16 cellular contexts compared by ENCODE assay signal in genomic region chr1:181541947-181542346, GRCh38. TPM values are rescaled to one million over a fixed set of nuclear protein-coding genes. Genes with fewer than 3 reads are reported as not detected.
DNase-seq lines count a peak whose midpoint lies in the region; ATAC-seq and TF ChIP-seq lines count a peak whose summit lies in the region.
"Had no signal": no experiment of that assay in that cellular context is flagged by ENCODE, and none has a peak within 500 bp of the region (broad histone marks: within the 10 kb centered on the region; RNA-seq: fewer than 3 reads in every experiment).

No MANE protein-coding gene starts in this region.

- no peaks in the 10 kb centered on the region for H3K9me3 ChIP-seq in IMR-90 (ENCODE audit: control insufficient read depth, insufficient read depth, low read length)
- no peaks in the 10 kb centered on the region for H3K9me3 ChIP-seq in endodermal cell (ENCODE audit: control insufficient read depth, low read length)
- H3K9me3 ChIP-seq: psoas muscle had no signal

- no peak for TF ChIP-seq RAD21 in IMR-90 (IDR thresholded peaks at IDR 0.05; ENCODE audit: low read length)

- H3K4me1 Mint-ChIP-seq in endodermal cell = no peaks in the 10 kb centered on the region
- H3K4me1 Mint-ChIP-seq: B cell; naive thymus-derived CD4-positive, alpha-beta T cell; T-cell had no signal

- no peak overlapping the region for H2AFZ ChIP-seq in IMR-90 (replicated peaks; ENCODE audit: low read length, poor library complexity)

- H3K4me1 ChIP-seq in IMR-90 (ENCODE audit: control insufficient read depth, insufficient read depth, low read length) (no peaks in the 10 kb centered on the region), mesendoderm (ENCODE audit: control insufficient read depth, low read depth, low read length) (no peaks in the 10 kb centered on the region), endodermal cell (ENCODE audit: control insufficient read depth, insufficient read depth, low read length) (no peaks in the 10 kb centered on the region)
- H3K4me1 ChIP-seq: psoas muscle had no signal

- no peak overlapping the region for H4K8ac ChIP-seq in IMR-90 (ENCODE audit: low read depth in 2 of 2, low read length in 2 of 2)
- no peak overlapping the region for H4K8ac ChIP-seq in mesendoderm (ENCODE audit: low read depth, low read length)

- no peaks in the 10 kb centered on the region for H4K20me1 ChIP-seq in IMR-90 (ENCODE audit: insufficient read depth, low read length)

- no peak overlapping the region for H2BK120ac ChIP-seq in IMR-90 (ENCODE audit: low read depth, low read length)
- H2BK120ac ChIP-seq in mesendoderm (ENCODE audit: low read depth, low read length) = no peak overlapping the region

- H3K9ac ChIP-seq in IMR-90 (ENCODE audit: low read depth, low read length) (no peak overlapping the region), mesendoderm (ENCODE audit: low read length) (no peak overlapping the region), endodermal cell (ENCODE audit: extremely low read depth, low read length, poor library complexity, severe bottlenecking) (no peak overlapping the region)

- POLR2A ChIA-PET in IMR-90 (lab: Charles Lee; ENCODE audit: unreplicated experiment) = no interaction called here

- H2AK9ac ChIP-seq in IMR-90 (replicated peaks; ENCODE audit: low read depth, low read length, poor library complexity) = no peak overlapping the region

- TF ChIP-seq CTCF in IMR-90 (conservative IDR thresholded peaks at IDR 0.05; ENCODE audit: low read depth, low read length) = no peak
- TF ChIP-seq CTCF in endodermal cell (conservative IDR thresholded peaks at IDR 0.05) = no peak

- H3K56ac ChIP-seq in IMR-90 (ENCODE audit: extremely low read depth, insufficient read depth, low read length) (no peak overlapping the region), mesendoderm (ENCODE audit: low read length) (no peak overlapping the region)

- no peak overlapping the region for H3K27ac Mint-ChIP-seq in endodermal cell
- H3K27ac Mint-ChIP-seq: B cell; naive thymus-derived CD4-positive, alpha-beta T cell; T-cell had no signal

- H3K4me2 ChIP-seq in IMR-90 (ENCODE audit: low read depth, low read length) = no peak overlapping the region
- no peak overlapping the region for H3K4me2 ChIP-seq in mesendoderm (ENCODE audit: low read length)

- CTCF ChIA-PET in IMR-90 (lab: Yijun Ruan, JAX) = no interaction called here

- H3K79me2 ChIP-seq in mesendoderm (ENCODE audit: control insufficient read depth, insufficient read depth, low read length) = no peaks in the 10 kb centered on the region

- peaks cover 21% of the 10 kb centered on the region for H3K27me3 Mint-ChIP-seq in endodermal cell (ENCODE audit: insufficient read depth)

- H2BK5ac ChIP-seq in IMR-90 (ENCODE audit: low read depth, low read length, poor library complexity, severe bottlenecking) (no peak overlapping the region), mesendoderm (ENCODE audit: low read length) (no peak overlapping the region)

- no peaks in the 10 kb centered on the region for H3K36me3 Mint-ChIP-seq in endodermal cell (ENCODE audit: low read depth)
- H3K36me3 Mint-ChIP-seq: naive thymus-derived CD4-positive, alpha-beta T cell; T-cell had no signal

- H3K27me3 ChIP-seq in IMR-90 (ENCODE audit: control insufficient read depth, insufficient read depth, low read length) (no peaks in the 10 kb centered on the region), mesendoderm (ENCODE audit: insufficient read depth, low read length, poor library complexity) (no peaks in the 10 kb centered on the region), endodermal cell (ENCODE audit: control insufficient read depth, insufficient read depth, low read length, poor library complexity, severe bottlenecking) (no peaks in the 10 kb centered on the region)

- in situ Hi-C loops in IMR-90 (cut with MboI; ENCODE audit: low sequenced_read_pairs) = no loop called here

- no peaks in the 10 kb centered on the region for H3K36me3 ChIP-seq in IMR-90 (ENCODE audit: control insufficient read depth, insufficient read depth, low read length)
- H3K36me3 ChIP-seq in mesendoderm (ENCODE audit: control insufficient read depth, insufficient read depth, low read length) = no peaks in the 10 kb centered on the region
- no peaks in the 10 kb centered on the region for H3K36me3 ChIP-seq in endodermal cell (ENCODE audit: control insufficient read depth, insufficient read depth, low read length)

- H2BK15ac ChIP-seq in IMR-90 (ENCODE audit: low read depth, low read length) = no peak overlapping the region
- no peak overlapping the region for H2BK15ac ChIP-seq in mesendoderm (replicated peaks; ENCODE audit: low read depth)

- no CpG with 5 or more reads among the region's 2 CpGs for WGBS in IMR-90 (ENCODE audit: extremely low coverage in 2 of 2, insufficient read length in 1 of 2), 2 experiments
- WGBS in mesendoderm (ENCODE audit: extremely low coverage, insufficient coverage, low lambda C conversion rate) = no CpG with 5 or more reads among the region's 2 CpGs
- WGBS in endodermal cell (ENCODE audit: insufficient coverage in 1 of 2, insufficient read length in 1 of 2), 2 experiments = 78 to 88% methylated on average over 1 to 2 of the region's 2 CpGs

- H3K4ac ChIP-seq in IMR-90 (ENCODE audit: low read depth, low read length) (no peak overlapping the region), mesendoderm (ENCODE audit: low read depth, low read length) (no peak overlapping the region)

- H3K18ac ChIP-seq in IMR-90 (ENCODE audit: low read depth, low read length) = no peak overlapping the region
- no peak overlapping the region for H3K18ac ChIP-seq in mesendoderm (ENCODE audit: low read length)

- no peak for TF ChIP-seq POLR2A in IMR-90 (IDR thresholded peaks at IDR 0.05; ENCODE audit: low read depth, low read length)

- H3K14ac ChIP-seq in IMR-90 (replicated peaks; ENCODE audit: low read depth, low read length) = no peak overlapping the region

- DNase-seq in IMR-90 (peak; percentile 4), epithelial cell of prostate (ENCODE audit: low read depth, low spot score) (peak; percentile 51), mesendoderm (peak; percentile 26), 8988T (no peak), endodermal cell (no peak)
- no peak for DNase-seq in activated CD4-positive, alpha-beta T cell treated with anti-CD3 and anti-CD28 coated beads for 48 hours
- DNase-seq: activated effector memory CD4-positive, alpha-beta T cell treated with Interleukin-2 at 50 U/mL for 16 hours; dermis blood vessel endothelial cell; naive thymus-derived CD4-positive, alpha-beta T cell; NCI-H2171; psoas muscle; T-cell had no signal

- H3K23ac ChIP-seq in IMR-90 (ENCODE audit: low read depth, low read length) = no peak overlapping the region
- H3K23ac ChIP-seq in mesendoderm (ENCODE audit: low read length) = no peak overlapping the region

- H3K4me3 ChIP-seq in IMR-90 (ENCODE audit: insufficient read depth, low read depth, low read length) (no peak overlapping the region), mesendoderm (ENCODE audit: low read length) (no peak overlapping the region), endodermal cell (ENCODE audit: low read length) (no peak overlapping the region)
- H3K4me3 ChIP-seq: psoas muscle had no signal

- H3K9me3 Mint-ChIP-seq in endodermal cell = no peaks in the 10 kb centered on the region
- H3K9me3 Mint-ChIP-seq: naive thymus-derived CD4-positive, alpha-beta T cell; T-cell had no signal

- ATAC-seq in GM19023 (IDR thresholded peaks at IDR 0.05; ENCODE audit: unreplicated experiment) (peak; percentile 71), IMR-90 (ENCODE audit: low read depth) (no peak), HG03039 (IDR thresholded peaks at IDR 0.05; ENCODE audit: unreplicated experiment) (no peak)
- ATAC-seq: naive thymus-derived CD4-positive, alpha-beta T cell; T-cell had no signal

- H4K5ac ChIP-seq in IMR-90 (ENCODE audit: low read depth, low read length) (no peak overlapping the region), mesendoderm (ENCODE audit: low read length) (no peak overlapping the region)

- no TSS peak for BruUV-seq in IMR-90 (replicated peaks; lab: Mats Ljungman, UMichigan)

- H3K79me1 ChIP-seq in IMR-90 (ENCODE audit: low read depth in 1 of 2, low read length in 2 of 2) (no peaks in the 10 kb centered on the region), mesendoderm (ENCODE audit: low read length) (no peaks in the 10 kb centered on the region)

- H2BK20ac ChIP-seq in IMR-90 (ENCODE audit: low read depth, low read length) = no peak overlapping the region

- no peaks in the 10 kb centered on the region for H3K9me1 ChIP-seq in IMR-90 (ENCODE audit: insufficient read depth, low read length)

- no peak overlapping the region for H3K4me3 Mint-ChIP-seq in endodermal cell
- H3K4me3 Mint-ChIP-seq: B cell; naive thymus-derived CD4-positive, alpha-beta T cell; T-cell had no signal

- dilution Hi-C loops in IMR-90 (cut with HindIII; ENCODE audit: low sequenced_read_pairs, unreplicated experiment) = no loop called here

- intact Hi-C loops in IMR-90 (cut with micrococcal nuclease) = no loop called here

- no peak overlapping the region for H2AK5ac ChIP-seq in IMR-90 (ENCODE audit: low read depth, low read length)
- H2AK5ac ChIP-seq in mesendoderm (ENCODE audit: low read length) = no peak overlapping the region

- H4K91ac ChIP-seq in IMR-90 (ENCODE audit: insufficient read depth, low read depth, low read length) = no peak overlapping the region

- no peak overlapping the region for H3K27ac ChIP-seq in IMR-90 (ENCODE audit: insufficient read depth, low read length)
- peak overlapping the region; percentile 86 for H3K27ac ChIP-seq in epithelial cell of prostate
- no peak overlapping the region for H3K27ac ChIP-seq in mesendoderm (ENCODE audit: low read depth, low read length)
- no peak overlapping the region for H3K27ac ChIP-seq in endodermal cell (ENCODE audit: low read depth, low read length)
- H3K27ac ChIP-seq: psoas muscle had no signal

TF ChIP-seq in IMR-90, 13 proteins besides CTCF, POLR2A, EP300 and RAD21 (continues in another document):
- TF ChIP-seq MAZ (IDR thresholded peaks at IDR 0.05; ENCODE audit: borderline replicate concordance, low read depth, low read length) (no peak), RFX5 (IDR thresholded peaks at IDR 0.05; ENCODE audit: low read depth, low read length) (no peak), NFE2L2 (IDR thresholded peaks at IDR 0.05; ENCODE audit: low read depth, low read length) (no peak)

RNA-seq across cellular contexts. Expression of gene CACNA1E, which starts 58.6 kb away (rescaled TPM):
- not detected in 2 replicates for total RNA-seq in IMR-90 (2012; rRNA removed)
- polyA plus RNA-seq in IMR-90 (2012; rRNA removed) = not detected in 2 replicates
- polyA plus RNA-seq in IMR-90 (2012; cell fraction: cytosol; rRNA removed) = not detected in 2 replicates
- not detected in 2 replicates for polyA plus RNA-seq in IMR-90 (2012; cell fraction: nucleus; rRNA removed; ENCODE audit: low replicate concordance)
- 0.06 TPM for polyA plus RNA-seq in mesendoderm (2013, experiment 1 of 2)
- 0.03 TPM for polyA plus RNA-seq in mesendoderm (2013, experiment 2 of 2)
- total RNA-seq in endodermal cell = 1 to 10 TPM; 4.7 to 5.8 TPM
- polyA plus RNA-seq in endodermal cell (2013, experiment 1 of 2) = 3.9 TPM
- 5.1 TPM for polyA plus RNA-seq in endodermal cell (2013, experiment 2 of 2)
- total RNA-seq: activated CD8-positive, alpha-beta memory T cell treated with anti-CD3 and anti-CD28 coated beads for 36 hours; dermis blood vessel endothelial cell had no signal
- polyA plus RNA-seq: naive thymus-derived CD4-positive, alpha-beta T cell had no signal

Comparison
In these comparisons a context has a peak if more than half of its experiments do, and no peak if none do; other contexts are left out.
1. DNase-seq: peak in IMR-90 (single experiment), epithelial cell of prostate (single experiment) and mesendoderm (single experiment); none in 8988T (single experiment), endodermal cell (single experiment) and activated CD4-positive, alpha-beta T cell treated with anti-CD3 and anti-CD28 coated beads for 48 hours (single experiment).